ENCODE assay signal across 19 cellular contexts in the genomic region with DNA sequence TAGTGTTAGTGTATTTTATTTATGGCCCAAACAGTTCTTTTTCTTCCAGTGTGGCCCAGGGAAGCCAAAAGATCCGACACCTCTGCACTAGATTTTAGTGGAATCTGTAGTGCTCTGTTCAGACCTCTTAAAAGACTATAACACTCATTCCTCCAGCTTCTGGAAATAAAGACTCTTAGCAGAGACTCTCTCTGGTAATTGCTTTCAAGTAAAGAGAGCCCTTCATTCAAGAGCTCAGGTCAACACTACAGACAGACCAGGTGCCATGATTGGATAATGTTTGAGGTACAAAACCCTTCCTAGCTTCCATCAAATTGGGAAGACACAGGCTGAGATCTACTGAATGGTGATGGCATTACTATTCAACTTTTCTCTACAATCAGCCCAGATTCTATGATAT.
"Had no signal": no experiment of that assay in that cellular context is flagged by ENCODE, and none has a peak within 500 bp of the region (broad histone marks: within the 10 kb centered on the region; RNA-seq: fewer than 3 reads in every experiment).

No MANE protein-coding gene starts in this region.

- H3K27ac ChIP-seq: adrenal gland, KMS-11 had no signal

- H3K4me1 ChIP-seq: adrenal gland had no signal

- H3K36me3 ChIP-seq: adrenal gland had no signal

- H3K4me3 ChIP-seq: adrenal gland had no signal

- DNase-seq: activated CD4-positive, alpha-beta T cell treated with anti-CD3 and anti-CD28 coated beads for 4 hours; activated CD8-positive, alpha-beta memory T cell treated with anti-CD3 and anti-CD28 coated beads, Interleukin-2, amount 50 U/mL, for 4 hours; activated CD8-positive, alpha-beta T cell treated with anti-CD3 and anti-CD28 coated beads for 36 hours; activated naive CD4-positive, alpha-beta T cell treated with anti-CD3 and anti-CD28 coated beads, Interleukin-2, amount 50 U/mL, for 16 hours; activated naive CD8-positive, alpha-beta T cell treated with anti-CD3 and anti-CD28 coated beads, Interleukin-2, amount 10 ng/mL, durations not matched to agents 7 days and 5 days; adrenal gland; anterior cingulate cortex; cerebellar nuclear complex; NCI-H1694; NCI-H2081 treated with DMSO at 0.1 percent for 48 hours; NCI-H2171 treated with DMSO at 0.1 percent for 48 hours; NCI-H226; NCI-H526 treated with DMSO at 0.1 percent for 48 hours; NCI-H82; PC-3; SHP77 treated with DMSO at 0.1 percent for 48 hours had no signal

- H3K9me3 ChIP-seq: adrenal gland had no signal

- H3K27me3 ChIP-seq: adrenal gland had no signal

- ATAC-seq: activated CD4-positive, CD25-positive, alpha-beta regulatory T cell treated with anti-CD3 and anti-CD28 coated beads, Interleukin-2, amount 50 U/mL, for 24 hours; activated CD8-positive, alpha-beta T cell treated with anti-CD3 and anti-CD28 coated beads for 36 hours; HepG2; PC-3 had no signal
